ENCODE assay signal across 27 cellular contexts in genomic region chr4:23483320-23483958, GRCh38.
DNase-seq lines count a peak whose midpoint lies in the region; ATAC-seq and TF ChIP-seq lines count a peak whose summit lies in the region.
"Had no signal": no experiment of that assay in that cellular context is flagged by ENCODE, and none has a peak within 500 bp of the region (broad histone marks: within the 10 kb centered on the region; RNA-seq: fewer than 3 reads in every experiment).

No MANE protein-coding gene starts in this region.

- TF ChIP-seq POLR2A in esophagus muscularis mucosa (IDR thresholded peaks at IDR 0.05; ENCODE audit: low read depth) = no peak
- TF ChIP-seq POLR2A in gastroesophageal sphincter (IDR thresholded peaks at IDR 0.05) = no peak

- peaks cover 0 to 48% (median 13%) of the 10 kb centered on the region in 6 donors for H3K9me3 Mint-ChIP-seq in immature natural killer cell
- H3K9me3 Mint-ChIP-seq in natural killer cell treated with Interleukin-12 subunit alpha and Interleukin-12 subunit beta and Interleukin-15 and Interleukin-18, amount 100 ng/mL, for 72 hours = peaks cover 9% of the 10 kb centered on the region
- H3K9me3 Mint-ChIP-seq in chondrocyte (ENCODE audit: low read depth) = peaks cover 2% of the 10 kb centered on the region

- no peaks in the 10 kb centered on the region for H3K27me3 ChIP-seq in esophagus muscularis mucosa
- H3K27me3 ChIP-seq in gastroesophageal sphincter = no peaks in the 10 kb centered on the region
- H3K27me3 ChIP-seq in right cardiac atrium (ENCODE audit: control insufficient read depth, insufficient read depth) = no peaks in the 10 kb centered on the region
- H3K27me3 ChIP-seq: SJSA1 had no signal

- H3K36me3 Mint-ChIP-seq in immature natural killer cell = no peaks in the 10 kb centered on the region
- H3K36me3 Mint-ChIP-seq in natural killer cell treated with Interleukin-12 subunit alpha and Interleukin-12 subunit beta and Interleukin-15 and Interleukin-18, amount 100 ng/mL, for 72 hours = no peaks in the 10 kb centered on the region
- H3K36me3 Mint-ChIP-seq in chondrocyte (ENCODE audit: low read depth) = no peaks in the 10 kb centered on the region
- H3K36me3 Mint-ChIP-seq: CD8-positive, alpha-beta memory T cell had no signal

- H3K27ac Mint-ChIP-seq in immature natural killer cell (no peak overlapping the region), chondrocyte (ENCODE audit: unreplicated experiment) (no peak overlapping the region)
- H3K27ac Mint-ChIP-seq in natural killer cell treated with Interleukin-12 subunit alpha and Interleukin-12 subunit beta and Interleukin-15 and Interleukin-18, amount 100 ng/mL, for 72 hours = no peak overlapping the region
- H3K27ac Mint-ChIP-seq: B cell; CD8-positive, alpha-beta memory T cell; HFFc6 had no signal

- WGBS in esophagus muscularis mucosa = 26% methylated on average over 5 of the region's 5 CpGs
- WGBS in gastroesophageal sphincter (ENCODE audit: low coverage in 1 of 2), 2 donors = 40 to 60% methylated on average over 3 to 5 of the region's 5 CpGs
- WGBS in right cardiac atrium = 38% methylated on average over 5 of the region's 5 CpGs

- H3K4me3 ChIP-seq in esophagus muscularis mucosa (no peak overlapping the region), gastroesophageal sphincter (no peak overlapping the region), right cardiac atrium (ENCODE audit: low read length) (no peak overlapping the region)
- H3K4me3 ChIP-seq: GM12878, GM23248, HAP-1, SJSA1 had no signal

- TF ChIP-seq CTCF in esophagus muscularis mucosa (IDR thresholded peaks at IDR 0.05) = no peak
- no peak for TF ChIP-seq CTCF in gastroesophageal sphincter (IDR thresholded peaks at IDR 0.05)
- TF ChIP-seq CTCF in chondrocyte (IDR thresholded peaks at IDR 0.05) = no peak

- DNase-seq in esophagus muscularis mucosa (ENCODE audit: extremely low spot score) (no peak), right cardiac atrium (peak in 2 of 3 donors; percentile 19 to 22), immature natural killer cell (no peak), NCI-H446 (lab: John Stamatoyannopoulos, UW) (no peak), chondrocyte (ENCODE audit: low spot score) (no peak)
- DNase-seq in natural killer cell treated with Interleukin-12 subunit alpha and Interleukin-12 subunit beta and Interleukin-15 and Interleukin-18, amount 100 ng/mL, for 72 hours (ENCODE audit: low spot score) = no peak
- DNase-seq: CD8-positive, alpha-beta memory T cell; DMS 273 treated with DMSO at 0.1 percent for 48 hours; DMS79; EL; GDM1; GM23248; HFFc6; KBM-7; MV-4-11; NCI-H1105; NCI-H1436 treated with DMSO at 0.1 percent for 48 hours; NCI-H187 treated with DMSO at 0.1 percent for 48 hours; NCI-H2171 treated with DMSO at 0.1 percent for 48 hours; NCI-H524 treated with DMSO at 0.1 percent for 48 hours; NCI-H774 had no signal

- H3K9me3 ChIP-seq in esophagus muscularis mucosa (no peaks in the 10 kb centered on the region), gastroesophageal sphincter (no peaks in the 10 kb centered on the region), right cardiac atrium (ENCODE audit: control insufficient read depth, low read length) (no peaks in the 10 kb centered on the region)
- H3K9me3 ChIP-seq: HAP-1, SJSA1 had no signal

- no peak for TF ChIP-seq EP300 in esophagus muscularis mucosa (IDR thresholded peaks at IDR 0.05)
- TF ChIP-seq EP300 in gastroesophageal sphincter (IDR thresholded peaks at IDR 0.05) = no peak

- H3K4me1 Mint-ChIP-seq in immature natural killer cell (no peaks in the 10 kb centered on the region), chondrocyte (ENCODE audit: low read depth) (peaks cover 4% of the 10 kb centered on the region)
- H3K4me1 Mint-ChIP-seq in natural killer cell treated with Interleukin-12 subunit alpha and Interleukin-12 subunit beta and Interleukin-15 and Interleukin-18, amount 100 ng/mL, for 72 hours (ENCODE audit: low read depth in 2 of 2) = no peaks in the 10 kb centered on the region
- H3K4me1 Mint-ChIP-seq: B cell; CD8-positive, alpha-beta memory T cell had no signal

- no peaks in the 10 kb centered on the region for H3K27me3 Mint-ChIP-seq in immature natural killer cell (ENCODE audit: low read depth in 3 of 3)
- H3K27me3 Mint-ChIP-seq in natural killer cell treated with Interleukin-12 subunit alpha and Interleukin-12 subunit beta and Interleukin-15 and Interleukin-18, amount 100 ng/mL, for 72 hours = no peaks in the 10 kb centered on the region
- no peaks in the 10 kb centered on the region for H3K27me3 Mint-ChIP-seq in chondrocyte (ENCODE audit: low read depth)
- H3K27me3 Mint-ChIP-seq: B cell; CD8-positive, alpha-beta memory T cell had no signal

- no peak overlapping the region for H3K4me3 Mint-ChIP-seq in immature natural killer cell
- H3K4me3 Mint-ChIP-seq in natural killer cell treated with Interleukin-12 subunit alpha and Interleukin-12 subunit beta and Interleukin-15 and Interleukin-18, amount 100 ng/mL, for 72 hours = no peak overlapping the region
- no peak overlapping the region for H3K4me3 Mint-ChIP-seq in chondrocyte (ENCODE audit: unreplicated experiment)
- H3K4me3 Mint-ChIP-seq: B cell; CD8-positive, alpha-beta memory T cell; HFFc6 had no signal

- intact Hi-C loops in esophagus muscularis mucosa (cut with DNase I) = no loop called here
- intact Hi-C loops in right cardiac atrium (cut with DNase I) = no loop called here

- H3K27ac ChIP-seq in esophagus muscularis mucosa (replicated peaks in 1 of 4) = peak overlapping the region; percentile 22 to 51 (median 42)
- peak overlapping the region in 3 of 4 donors; percentile 32 to 50 (median 48) for H3K27ac ChIP-seq in gastroesophageal sphincter
- no peak overlapping the region for H3K27ac ChIP-seq in right cardiac atrium (ENCODE audit: low read length)
- H3K27ac ChIP-seq: C4-2B, GM23248, SJSA1 had no signal

- H3K36me3 ChIP-seq in esophagus muscularis mucosa (no peaks in the 10 kb centered on the region), gastroesophageal sphincter (no peaks in the 10 kb centered on the region)
- H3K36me3 ChIP-seq: HAP-1, SJSA1 had no signal

- ATAC-seq in gastroesophageal sphincter = peak; percentile 60
- ATAC-seq in right cardiac atrium = peak; percentile 74 to 88
- ATAC-seq in natural killer cell treated with Interleukin-12 subunit alpha and Interleukin-12 subunit beta and Interleukin-15 and Interleukin-18, amount 100 ng/mL, for 72 hours = no peak
- ATAC-seq: GM12878 had no signal

- H3K4me1 ChIP-seq in esophagus muscularis mucosa (peaks cover 0 to 21% (median 18%) of the 10 kb centered on the region in 4 donors), gastroesophageal sphincter (peaks cover 0 to 17% (median 0%) of the 10 kb centered on the region in 3 donors), right cardiac atrium (ENCODE audit: control insufficient read depth, insufficient read depth, low read length) (peaks cover 2% of the 10 kb centered on the region)
- H3K4me1 ChIP-seq: HAP-1, SJSA1 had no signal

Comparison
In these comparisons a context has a peak if more than half of its experiments do, and no peak if none do; other contexts are left out.
1. DNase-seq: peak in right cardiac atrium (2 of 3); none in esophagus muscularis mucosa (single experiment), immature natural killer cell (0 of 3), natural killer cell treated with Interleukin-12 subunit alpha and Interleukin-12 subunit beta and Interleukin-15 and Interleukin-18, amount 100 ng/mL, for 72 hours (single experiment), NCI-H446 (0 of 2) and chondrocyte (single experiment).
2. ATAC-seq: peak in gastroesophageal sphincter (single experiment) and right cardiac atrium (2 of 2); none in natural killer cell treated with Interleukin-12 subunit alpha and Interleukin-12 subunit beta and Interleukin-15 and Interleukin-18, amount 100 ng/mL, for 72 hours (0 of 2).